Comparison of ENCODE assay signal across 23 cellular contexts in genomic region chr1:118303534-118303933, GRCh38.
"Had no signal": no experiment of that assay in that cellular context is flagged by ENCODE, and none has a peak within 500 bp of the region (broad histone marks: within the 10 kb centered on the region; RNA-seq: fewer than 3 reads in every experiment).

No MANE protein-coding gene starts in this region.

- H3K4me1 Mint-ChIP-seq: natural killer cell; stimulated activated naive B cell treated with anti-CD40 and anti-IgM and Interleukin-4, amounts not matched to agents 10 μg/mL and 1 μg/mL and 100 μg/mL, for 72 hours; T-helper 17 cell had no signal

- FAIRE-seq: bronchial epithelial cell, frontal cortex, pancreas had no signal

- H3K4me3 ChIP-seq: colonic mucosa, pancreas, right atrium auricular region, stomach, thyroid gland had no signal

- H3K27ac ChIP-seq: colonic mucosa, pancreas, stomach, thyroid gland had no signal

- H3K4me3 Mint-ChIP-seq: activated naive CD8-positive, alpha-beta T cell; natural killer cell; stimulated activated naive B cell treated with anti-CD40 and anti-IgM and Interleukin-4, amounts not matched to agents 10 μg/mL and 1 μg/mL and 100 μg/mL, for 72 hours; T-helper 17 cell had no signal

- ATAC-seq: natural killer cell; pancreas; stimulated activated naive B cell treated with anti-CD40 and anti-IgM and Interleukin-4, amounts not matched to agents 10 μg/mL and 1 μg/mL and 100 μg/mL, for 72 hours; T-helper 17 cell had no signal

- DNase-seq: activated CD4-positive, alpha-beta T cell treated with anti-CD3 and anti-CD28 coated beads for 1 hour; activated effector memory CD4-positive, alpha-beta T cell treated with Interleukin-2 at 50 U/mL for 16 hours; activated naive CD4-positive, alpha-beta T cell treated with Interleukin-2 at 50 U/mL for 16 hours; activated T-cell treated with anti-CD3 and anti-CD28 coated beads for 4 hours; anterior cingulate cortex; colonic mucosa; effector CD8-positive, alpha-beta T cell; glutamatergic neuron; islet precursor cell; midbrain; natural killer cell; pancreas; stimulated activated CD4-positive, alpha-beta T cell treated with anti-CD3 and anti-CD28 coated beads, Interleukin-15, amount 100 ng/mL, for 24 hours; stimulated activated CD4-positive, alpha-beta T cell treated with anti-CD3 and anti-CD28 coated beads, Interleukin-2, amount 100 ng/mL, for 24 hours; stimulated activated naive B cell treated with anti-CD40 and anti-IgM and Interleukin-4, amounts not matched to agents 10 μg/mL and 1 μg/mL and 100 μg/mL, for 72 hours; stomach; T-helper 17 cell; T1000; thyroid gland had no signal

- H3K27me3 ChIP-seq: colonic mucosa, pancreas, right atrium auricular region, stomach, thyroid gland had no signal

- H3K36me3 Mint-ChIP-seq: activated naive CD8-positive, alpha-beta T cell; natural killer cell; stimulated activated naive B cell treated with anti-CD40 and anti-IgM and Interleukin-4, amounts not matched to agents 10 μg/mL and 1 μg/mL and 100 μg/mL, for 72 hours had no signal

- H3K9me3 ChIP-seq: colonic mucosa, pancreas, right atrium auricular region, stomach, thyroid gland had no signal

- H3K27me3 Mint-ChIP-seq: activated naive CD8-positive, alpha-beta T cell; stimulated activated naive B cell treated with anti-CD40 and anti-IgM and Interleukin-4, amounts not matched to agents 10 μg/mL and 1 μg/mL and 100 μg/mL, for 72 hours had no signal

- H3K4me1 ChIP-seq: colonic mucosa, pancreas, stomach, thyroid gland had no signal

- H3K36me3 ChIP-seq: colonic mucosa, pancreas, right atrium auricular region, stomach, thyroid gland had no signal

- H3K27ac Mint-ChIP-seq: activated naive CD8-positive, alpha-beta T cell; natural killer cell; stimulated activated naive B cell treated with anti-CD40 and anti-IgM and Interleukin-4, amounts not matched to agents 10 μg/mL and 1 μg/mL and 100 μg/mL, for 72 hours; T-helper 17 cell had no signal
